21 cellular contexts compared by ENCODE assay signal in the genomic region with DNA sequence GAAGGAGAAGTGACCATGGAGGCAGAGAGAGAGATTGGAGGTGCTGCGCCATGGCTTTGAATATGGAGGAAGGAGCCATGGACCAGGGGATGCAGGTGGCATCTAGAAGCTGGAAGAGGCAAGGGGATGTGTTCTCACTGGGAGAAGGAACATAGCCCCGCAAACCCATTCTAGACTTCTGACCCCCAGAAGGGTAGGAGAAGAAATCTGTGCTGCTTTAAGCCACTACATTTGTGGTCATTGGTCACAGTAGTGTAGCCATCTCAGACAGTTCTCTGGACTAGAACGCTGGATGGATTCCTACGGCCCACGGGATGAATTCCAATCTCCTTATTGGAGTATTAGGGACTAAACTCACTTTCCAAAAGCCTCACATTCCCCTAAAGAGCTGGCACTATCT.
DNase-seq lines count a peak whose midpoint lies in the region; ATAC-seq and TF ChIP-seq lines count a peak whose summit lies in the region.
"Had no signal": no experiment of that assay in that cellular context is flagged by ENCODE, and none has a peak within 500 bp of the region (broad histone marks: within the 10 kb centered on the region; RNA-seq: fewer than 3 reads in every experiment).

No MANE protein-coding gene starts in this region.

- no peak overlapping the region for H3K27ac ChIP-seq in endodermal cell (ENCODE audit: low read depth, low read length)
- H3K27ac ChIP-seq: A549 had no signal

- TF ChIP-seq CTCF in endodermal cell (conservative IDR thresholded peaks at IDR 0.05) = no peak
- no peak for TF ChIP-seq CTCF in osteocyte (IDR thresholded peaks at IDR 0.05)

- no peaks in the 10 kb centered on the region for H3K4me1 ChIP-seq in endodermal cell (ENCODE audit: control insufficient read depth, insufficient read depth, low read length)
- H3K4me1 ChIP-seq: A549 had no signal

- ATAC-seq in left cardiac atrium = no peak
- ATAC-seq in activated CD8-positive, alpha-beta memory T cell treated with anti-CD3 and anti-CD28 coated beads, Interleukin-2, amount 10 ng/mL, durations not matched to agents 7 days and 5 days = no peak
- ATAC-seq: A549, GM23338, HCT116 had no signal

- H3K9me3 Mint-ChIP-seq in activated CD8-positive, alpha-beta memory T cell treated with anti-CD3 and anti-CD28 coated beads, Interleukin-2, amount 10 ng/mL, durations not matched to agents 7 days and 5 days (ENCODE audit: low read depth) = peaks cover 4% of the 10 kb centered on the region
- H3K9me3 Mint-ChIP-seq in endodermal cell = peaks cover 18% of the 10 kb centered on the region
- peaks cover 9% of the 10 kb centered on the region for H3K9me3 Mint-ChIP-seq in osteocyte (ENCODE audit: unreplicated experiment)

- H3K4me3 Mint-ChIP-seq in activated CD8-positive, alpha-beta memory T cell treated with anti-CD3 and anti-CD28 coated beads, Interleukin-2, amount 10 ng/mL, durations not matched to agents 7 days and 5 days = no peak overlapping the region
- H3K4me3 Mint-ChIP-seq in endodermal cell = no peak overlapping the region
- H3K4me3 Mint-ChIP-seq in osteocyte (ENCODE audit: unreplicated experiment) = no peak overlapping the region
- H3K4me3 Mint-ChIP-seq: CD4-positive, alpha-beta memory T cell; GM23338; H9 had no signal

- no peaks in the 10 kb centered on the region for H3K36me3 ChIP-seq in endodermal cell (ENCODE audit: control insufficient read depth, insufficient read depth, low read length)

- no peaks in the 10 kb centered on the region for H3K27me3 ChIP-seq in endodermal cell (ENCODE audit: control insufficient read depth, insufficient read depth, low read length, poor library complexity, severe bottlenecking)

- CTCF ChIA-PET in activated CD8-positive, alpha-beta memory T cell treated with anti-CD3 and anti-CD28 coated beads, Interleukin-2, amount 10 ng/mL, durations not matched to agents 7 days and 5 days (lab: Charles Lee) = no interaction called here

- H3K27ac Mint-ChIP-seq in activated CD8-positive, alpha-beta memory T cell treated with anti-CD3 and anti-CD28 coated beads, Interleukin-2, amount 10 ng/mL, durations not matched to agents 7 days and 5 days = no peak overlapping the region
- H3K27ac Mint-ChIP-seq in endodermal cell (no peak overlapping the region), osteocyte (ENCODE audit: unreplicated experiment) (no peak overlapping the region)
- H3K27ac Mint-ChIP-seq: GM23338, H9 had no signal

- intact Hi-C loops in cardiac septum (cut with DNase I) = no loop called here
- intact Hi-C loops in left cardiac atrium (cut with DNase I) = no loop called here

- H3K9ac ChIP-seq in endodermal cell (ENCODE audit: extremely low read depth, low read length, poor library complexity, severe bottlenecking) = no peak overlapping the region

- H3K4me3 ChIP-seq in endodermal cell (ENCODE audit: low read length) = no peak overlapping the region
- H3K4me3 ChIP-seq: A549, GM23338 had no signal

- no peaks in the 10 kb centered on the region for H3K9me3 ChIP-seq in endodermal cell (ENCODE audit: control insufficient read depth, low read length)
- H3K9me3 ChIP-seq: A549 had no signal

- peaks cover 3% of the 10 kb centered on the region for H3K36me3 Mint-ChIP-seq in activated CD8-positive, alpha-beta memory T cell treated with anti-CD3 and anti-CD28 coated beads, Interleukin-2, amount 10 ng/mL, durations not matched to agents 7 days and 5 days
- no peaks in the 10 kb centered on the region for H3K36me3 Mint-ChIP-seq in endodermal cell (ENCODE audit: low read depth)
- peaks cover 2% of the 10 kb centered on the region for H3K36me3 Mint-ChIP-seq in osteocyte (ENCODE audit: unreplicated experiment)

- no peaks in the 10 kb centered on the region for H3K4me1 Mint-ChIP-seq in activated CD8-positive, alpha-beta memory T cell treated with anti-CD3 and anti-CD28 coated beads, Interleukin-2, amount 10 ng/mL, durations not matched to agents 7 days and 5 days
- no peaks in the 10 kb centered on the region for H3K4me1 Mint-ChIP-seq in endodermal cell
- H3K4me1 Mint-ChIP-seq in osteocyte (ENCODE audit: unreplicated experiment) = no peaks in the 10 kb centered on the region
- H3K4me1 Mint-ChIP-seq: CD4-positive, alpha-beta memory T cell; GM23338; H9 had no signal

- H3K27me3 Mint-ChIP-seq in activated CD8-positive, alpha-beta memory T cell treated with anti-CD3 and anti-CD28 coated beads, Interleukin-2, amount 10 ng/mL, durations not matched to agents 7 days and 5 days = peaks cover 4% of the 10 kb centered on the region
- no peaks in the 10 kb centered on the region for H3K27me3 Mint-ChIP-seq in endodermal cell (ENCODE audit: insufficient read depth)
- peaks cover 22% of the 10 kb centered on the region for H3K27me3 Mint-ChIP-seq in osteocyte (ENCODE audit: unreplicated experiment)

- WGBS in endodermal cell (ENCODE audit: insufficient coverage in 1 of 2, insufficient read length in 1 of 2), 2 experiments = 94 to 100% methylated on average over 5 of the region's 5 CpGs

- DNase-seq in cardiac septum (ENCODE audit: low spot score) = peak; percentile 14
- DNase-seq in left cardiac atrium = no peak
- peak; percentile 36 for DNase-seq in activated CD8-positive, alpha-beta memory T cell treated with anti-CD3 and anti-CD28 coated beads, Interleukin-2, amount 10 ng/mL, durations not matched to agents 7 days and 5 days
- DNase-seq in endodermal cell = peak; percentile 10
- peak; percentile 57 for DNase-seq in osteocyte (ENCODE audit: extremely low spot score, unreplicated experiment)
- no peak for DNase-seq in cortex of kidney (lab: John Stamatoyannopoulos, UW)
- no peak for DNase-seq in NCI-H526 treated with DMSO at 0.1 percent for 48 hours (lab: John Stamatoyannopoulos, UW)
- DNase-seq: 8988T; ACHN; AML-193; C1 segment of cervical spinal cord; Calu3; CD4-positive, alpha-beta memory T cell; COR-L47; DMS53; DMS79 treated with DMSO at 0.1 percent for 48 hours; GF-D8; H9 had no signal

Comparison
In these comparisons a context has a peak if more than half of its experiments do, and no peak if none do; other contexts are left out.
1. DNase-seq: peak in cardiac septum (single experiment), activated CD8-positive, alpha-beta memory T cell treated with anti-CD3 and anti-CD28 coated beads, Interleukin-2, amount 10 ng/mL, durations not matched to agents 7 days and 5 days (single experiment), endodermal cell (single experiment) and osteocyte (single experiment); none in left cardiac atrium (single experiment), cortex of kidney (single experiment) and NCI-H526 treated with DMSO at 0.1 percent for 48 hours (single experiment).